11 cellular contexts compared by ENCODE assay signal in the genomic region with DNA sequence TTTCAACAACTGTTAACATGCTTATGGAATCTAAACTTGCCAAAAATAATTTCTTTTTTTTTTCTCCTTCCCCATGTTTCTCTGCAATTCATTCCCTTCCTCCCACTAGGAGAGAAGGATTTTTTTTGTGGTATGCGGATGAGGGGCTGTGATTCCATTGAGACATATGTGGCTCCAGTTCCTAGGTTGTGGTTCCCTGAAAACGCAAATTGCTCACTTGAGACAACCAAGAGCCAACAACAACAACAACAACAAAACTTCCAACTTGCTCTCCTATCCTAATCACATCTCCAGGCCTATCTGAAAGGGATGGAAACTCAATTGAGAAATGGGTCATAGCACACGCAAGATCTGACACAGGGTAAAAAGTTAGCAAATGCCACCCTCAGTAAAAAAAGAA.
A peak's percentile ranks its signal among the peaks of the same experiment; 100 is the strongest.
DNase-seq lines count a peak whose midpoint lies in the region; ATAC-seq and TF ChIP-seq lines count a peak whose summit lies in the region.
"Had no signal": no experiment of that assay in that cellular context is flagged by ENCODE, and none has a peak within 500 bp of the region (broad histone marks: within the 10 kb centered on the region; RNA-seq: fewer than 3 reads in every experiment).

No MANE protein-coding gene starts in this region.

- POLR2A ChIA-PET in A673 (lab: Charles Lee; ENCODE audit: low non-redundant PET) = no interaction called here

- no peaks in the 10 kb centered on the region for H3K9me3 Mint-ChIP-seq in mesothelial cell of epicardium
- H3K9me3 Mint-ChIP-seq: CD4-positive, alpha-beta T cell; IgD-negative memory B cell had no signal

- H3K4me2 ChIP-seq in osteoblast (ENCODE audit: insufficient read depth, low read length) = peak overlapping the region; percentile 62

- no peak for TF ChIP-seq CTCF in right atrium auricular region (IDR thresholded peaks at IDR 0.05)
- no peak for TF ChIP-seq CTCF in fibroblast of mammary gland (conservative IDR thresholded peaks at IDR 0.05; ENCODE audit: control insufficient read depth, insufficient read depth, low read depth, low read length)
- no peak for TF ChIP-seq CTCF in osteoblast (IDR thresholded peaks at IDR 0.05; ENCODE audit: extremely low read depth, low read depth, low read length)
- no peak for TF ChIP-seq CTCF in vagina (IDR thresholded peaks at IDR 0.05)
- no peak for TF ChIP-seq CTCF in A673 (conservative IDR thresholded peaks at IDR 0.05; ENCODE audit: low read depth, low read length)
- TF ChIP-seq CTCF in mesothelial cell of epicardium (IDR thresholded peaks at IDR 0.05; ENCODE audit: unreplicated experiment) = no peak

- no peaks in the 10 kb centered on the region for H3K36me3 Mint-ChIP-seq in mesothelial cell of epicardium
- H3K36me3 Mint-ChIP-seq: IgD-negative memory B cell had no signal

- H3K9me3 ChIP-seq in right atrium auricular region (no peaks in the 10 kb centered on the region), osteoblast (ENCODE audit: low read depth, low read length) (no peaks in the 10 kb centered on the region), vagina (no peaks in the 10 kb centered on the region), A673 (ENCODE audit: low read depth, low read length, poor library complexity, severe bottlenecking) (no peaks in the 10 kb centered on the region)

- H3K4me3 Mint-ChIP-seq in mesothelial cell of epicardium = no peak overlapping the region
- H3K4me3 Mint-ChIP-seq: CD4-positive, alpha-beta T cell; IgD-negative memory B cell had no signal

- CTCF ChIA-PET in A673 (lab: Charles Lee) = interaction anchor here (0.9 to 1.4 kb wide), 4 partner anchors 155 to 552 kb away, joined by 3 to 5 read pairs (median 4); no protein-coding TSS in a partner anchor

- no TSS peak for BruUV-seq in A673 (replicated peaks; lab: Mats Ljungman, UMichigan)

- no peak overlapping the region for H3K27ac Mint-ChIP-seq in mesothelial cell of epicardium
- H3K27ac Mint-ChIP-seq: CD4-positive, alpha-beta T cell; IgD-negative memory B cell had no signal

- no peaks in the 10 kb centered on the region for H3K27me3 Mint-ChIP-seq in mesothelial cell of epicardium (ENCODE audit: low read depth)
- H3K27me3 Mint-ChIP-seq: CD4-positive, alpha-beta T cell; IgD-negative memory B cell had no signal

- H3K27me3 ChIP-seq in right atrium auricular region (no peaks in the 10 kb centered on the region), osteoblast (ENCODE audit: insufficient read depth, low read length) (no peaks in the 10 kb centered on the region), vagina (no peaks in the 10 kb centered on the region), A673 (replicated peaks; ENCODE audit: insufficient read depth, low read depth, low read length, poor library complexity) (no peaks in the 10 kb centered on the region)

- peak; percentile 26 for ATAC-seq in Right ventricle myocardium inferior
- no peak for ATAC-seq in HG03108 (IDR thresholded peaks at IDR 0.05; ENCODE audit: unreplicated experiment)

- peaks cover 0 to 11% of the 10 kb centered on the region in 2 donors for H3K4me1 ChIP-seq in right atrium auricular region
- H3K4me1 ChIP-seq in osteoblast (ENCODE audit: insufficient read depth, low read length) = peaks cover 41% of the 10 kb centered on the region
- no peaks in the 10 kb centered on the region for H3K4me1 ChIP-seq in vagina
- H3K4me1 ChIP-seq in A673 (ENCODE audit: insufficient read depth, low read length, poor library complexity, severe bottlenecking) = peaks cover 13% of the 10 kb centered on the region

- intact Hi-C loops in Right ventricle myocardium inferior (cut with DNase I) = loop anchor here (1.0 to 5.0 kb wide), 7 partner anchors 43 to 552 kb away; a partner anchor contains a TSS
- intact Hi-C loops in vagina (cut with DNase I) = loop anchor here (5.0 kb wide), 1 partner anchor 93 kb away; no protein-coding TSS in a partner anchor
- intact Hi-C loops in A673 (cut with micrococcal nuclease; ENCODE audit: unreplicated experiment) = loop anchor here (1.0 to 5.0 kb wide), 6 partner anchors 87 to 552 kb away; no protein-coding TSS in a partner anchor

- H3K36me3 ChIP-seq in right atrium auricular region = no peaks in the 10 kb centered on the region
- H3K36me3 ChIP-seq in osteoblast (ENCODE audit: insufficient read depth, low read length) = no peaks in the 10 kb centered on the region
- no peaks in the 10 kb centered on the region for H3K36me3 ChIP-seq in vagina
- H3K36me3 ChIP-seq in A673 (ENCODE audit: insufficient read depth, low read length, poor library complexity, severe bottlenecking) = no peaks in the 10 kb centered on the region

- peaks cover 31% of the 10 kb centered on the region for H3K4me1 Mint-ChIP-seq in mesothelial cell of epicardium

- no peaks in the 10 kb centered on the region for H3K79me2 ChIP-seq in osteoblast (ENCODE audit: insufficient read depth, low read length)

- TF ChIP-seq POLR2A in vagina (IDR thresholded peaks at IDR 0.05) = no peak

- no peak overlapping the region for H2AFZ ChIP-seq in osteoblast (ENCODE audit: low read length)

- no peak overlapping the region for H3K4me3 ChIP-seq in right atrium auricular region
- H3K4me3 ChIP-seq in fibroblast of mammary gland (ENCODE audit: control insufficient read depth, low read depth, low read length) = no peak overlapping the region
- H3K4me3 ChIP-seq in osteoblast (ENCODE audit: insufficient read depth, low read length) = no peak overlapping the region
- no peak overlapping the region for H3K4me3 ChIP-seq in vagina
- no peak overlapping the region for H3K4me3 ChIP-seq in A673 (ENCODE audit: low read depth, low read length, poor library complexity, severe bottlenecking)

- H3K27ac ChIP-seq in right atrium auricular region = no peak overlapping the region
- peak overlapping the region; percentile 47 for H3K27ac ChIP-seq in osteoblast (ENCODE audit: low read depth, low read length)
- H3K27ac ChIP-seq in vagina = peak overlapping the region; percentile 24
- no peak overlapping the region for H3K27ac ChIP-seq in A673 (ENCODE audit: low read depth, low read length, poor library complexity, severe bottlenecking)

- no peaks in the 10 kb centered on the region for H4K20me1 ChIP-seq in osteoblast (ENCODE audit: insufficient read depth, low read length)

- DNase-seq in Right ventricle myocardium inferior (ENCODE audit: missing footprints) = no peak
- no peak for DNase-seq in right atrium auricular region (ENCODE audit: low spot score)
- DNase-seq in fibroblast of mammary gland (ENCODE audit: low read depth) = peak; percentile 89
- no peak for DNase-seq in osteoblast (ENCODE audit: insufficient read length, low spot score, missing footprints)
- DNase-seq in vagina (ENCODE audit: extremely low spot score in 2 of 2) = no peak
- no peak for DNase-seq in A673 (ENCODE audit: low spot score)
- no peak for DNase-seq in mesothelial cell of epicardium (ENCODE audit: low spot score in 2 of 2, unreplicated experiment in 2 of 2)
- DNase-seq: DMS79 had no signal

Comparison
In these comparisons a context has a peak if more than half of its experiments do, and no peak if none do; other contexts are left out.
1. H3K27ac ChIP-seq: peak in osteoblast (single experiment) and vagina (single experiment); none in right atrium auricular region (0 of 2) and A673 (single experiment).